In the genomic region with DNA sequence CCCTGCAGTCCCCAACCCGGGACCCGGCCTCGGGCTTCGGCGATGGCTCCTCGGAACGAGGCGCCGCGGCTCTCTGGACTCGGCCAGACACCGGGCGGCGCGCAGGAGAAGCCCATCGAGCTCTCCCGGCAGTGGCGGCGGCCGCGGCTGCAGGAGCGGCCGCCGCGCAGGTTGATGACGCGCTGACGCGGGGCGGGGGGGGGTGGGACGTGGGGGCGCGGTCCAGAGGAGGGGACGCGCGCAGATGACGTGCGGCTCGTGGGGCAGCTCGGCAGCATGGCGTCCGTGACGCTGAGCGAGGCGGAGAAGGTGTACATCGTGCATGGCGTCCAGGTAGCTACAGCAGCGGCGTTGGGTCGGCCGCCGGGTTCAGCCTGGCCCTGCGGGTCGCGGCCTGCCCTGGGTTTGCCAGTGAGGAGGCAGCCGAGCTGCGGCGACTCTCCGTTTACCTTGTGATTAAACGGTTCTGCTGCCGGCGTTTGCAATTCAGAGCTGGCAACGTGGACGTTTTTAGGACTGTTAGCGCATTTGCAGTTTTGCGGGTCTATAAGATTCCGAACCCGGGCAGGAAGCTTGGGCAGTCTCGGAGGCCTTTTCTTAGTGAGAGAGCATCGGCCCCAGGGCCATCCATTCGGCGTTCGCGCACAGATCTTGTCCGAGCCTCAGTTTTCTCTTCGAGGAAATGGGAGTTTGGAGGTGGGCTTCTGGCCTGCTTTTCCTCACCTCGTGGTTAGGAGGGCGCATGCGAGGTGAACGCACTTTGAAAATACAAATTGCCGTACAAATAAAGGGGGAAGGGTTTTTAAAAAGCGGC, we compare ENCODE assay signal across 8 cellular contexts. TPM values are rescaled to one million over a fixed set of nuclear protein-coding genes. Genes with fewer than 3 reads are reported as not detected.
DNase-seq lines count a peak whose midpoint lies in the region; ATAC-seq, FAIRE-seq and TF ChIP-seq lines count a peak whose summit lies in the region.

A gene (plus strand): TSS at position 243 of the 814 bp plus-strand sequence. CDS start 34 bp downstream, at position 277.
A gene with protein sequence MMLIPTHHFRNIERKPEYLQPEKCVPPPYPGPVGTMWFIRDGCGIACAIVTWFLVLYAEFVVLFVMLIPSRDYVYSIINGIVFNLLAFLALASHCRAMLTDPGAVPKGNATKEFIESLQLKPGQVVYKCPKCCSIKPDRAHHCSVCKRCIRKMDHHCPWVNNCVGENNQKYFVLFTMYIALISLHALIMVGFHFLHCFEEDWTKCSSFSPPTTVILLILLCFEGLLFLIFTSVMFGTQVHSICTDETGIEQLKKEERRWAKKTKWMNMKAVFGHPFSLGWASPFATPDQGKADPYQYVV (minus strand): TSS at position 173 of the 814 bp plus-strand sequence. CDS start 16,738 bp downstream, outside the sequence.

- WGBS in H1 (ENCODE audit: extremely low coverage in 1 of 2, insufficient coverage in 1 of 2, insufficient read length in 1 of 2, insufficient replicate concordance in 2 of 2, low coverage in 1 of 2, low lambda C conversion rate in 2 of 2, missing lambda C conversion rate in 1 of 2), 2 experiments, result 1% methylated on average over 69 of the region's 82 CpGs; no CpG with 5 or more reads in 1 of the 2 experiments
- WGBS in mesendoderm (ENCODE audit: extremely low coverage, insufficient coverage, low lambda C conversion rate), result no CpG with 5 or more reads among the region's 82 CpGs

- H2BK15ac ChIP-seq in H1 (ENCODE audit: low read length) (no peak within 1 kb of the TSS), mesendoderm (replicated peaks; ENCODE audit: low read depth) (no peak within 1 kb of the TSS)

- H3K23ac ChIP-seq in H1 (ENCODE audit: insufficient read length) (no peak within 1 kb of the TSS), mesendoderm (ENCODE audit: low read length) (peak within 1 kb of the TSS; percentile 32)

- H3K36me3 ChIP-seq in H1 (ENCODE audit: control insufficient read depth in 2 of 4, insufficient read depth in 4 of 4, low read length in 3 of 4) (no peaks in the 10 kb centered on the region; a peak in 1 of 8 replicates), mesendoderm (ENCODE audit: control insufficient read depth, insufficient read depth, low read length) (no peaks in the 10 kb centered on the region)

- H3K4me1 ChIP-seq in H1 (replicated peaks in 1 of 4; ENCODE audit: control insufficient read depth in 3 of 4, insufficient read depth in 4 of 4, low read length in 3 of 4) (peaks cover 0 to 11% (median 4%) of the 10 kb centered on the region in 4 experiments; a peak in 5 of 7 replicates), mesendoderm (ENCODE audit: control insufficient read depth, low read depth, low read length) (peaks cover 4% of the 10 kb centered on the region)

- no peak for TF ChIP-seq CTCF in H1 (IDR thresholded peaks at IDR 0.05; ENCODE audit: control extremely low read depth in 1 of 3, insufficient read depth in 1 of 3, low read depth in 1 of 3, low read length in 3 of 3)

- H3K27ac ChIP-seq in H1 (ENCODE audit: low read depth, low read length) (peak within 1 kb of the TSS; percentile 93), mesendoderm (ENCODE audit: low read depth, low read length) (peak within 1 kb of the TSS; percentile 61)

- H3K14ac ChIP-seq in H1 (ENCODE audit: insufficient read length), result no peak within 1 kb of the TSS

- no peak within 1 kb of the TSS for H2BK12ac ChIP-seq in H1 (ENCODE audit: low read depth, low read length)

- no peak for TF ChIP-seq EP300 in H1 (IDR thresholded peaks at IDR 0.05; ENCODE audit: borderline replicate concordance in 1 of 2, low read depth in 2 of 2, low read length in 2 of 2)

- H3K18ac ChIP-seq in H1 (ENCODE audit: extremely low read depth, low read length) (peak within 1 kb of the TSS; percentile 94), mesendoderm (ENCODE audit: low read length) (peak within 1 kb of the TSS; percentile 57)

- H3K4ac ChIP-seq in H1 (replicated peaks; ENCODE audit: insufficient read length, low read depth, low read length), result no peak within 1 kb of the TSS
- H3K4ac ChIP-seq in mesendoderm (ENCODE audit: low read depth, low read length), result peak within 1 kb of the TSS; percentile 4

- peak within 1 kb of the TSS; percentile 98 for H4K8ac ChIP-seq in H1 (ENCODE audit: extremely low read depth, insufficient read depth, low read length)
- H4K8ac ChIP-seq in mesendoderm (ENCODE audit: low read depth, low read length), result peak within 1 kb of the TSS; percentile 84

- H3K23me2 ChIP-seq in H1 (ENCODE audit: low read depth, low read length), result no peaks in the 10 kb centered on the region; the same call in 1 of the 2 replicates

- H2BK5ac ChIP-seq in H1 (ENCODE audit: low read depth, low read length) (peak within 1 kb of the TSS; percentile 86; the same call in 1 of the 2 replicates), mesendoderm (ENCODE audit: low read length) (no peak within 1 kb of the TSS)

- H4K20me1 ChIP-seq in H1 (replicated peaks in 1 of 2; ENCODE audit: control insufficient read depth in 1 of 2, insufficient read depth in 2 of 2, low read length in 2 of 2), result peaks cover 6 to 9% of the 10 kb centered on the region in 2 experiments

- H3K56ac ChIP-seq in H1 (replicated peaks; ENCODE audit: insufficient read length, low read depth, low read length), result peak within 1 kb of the TSS; percentile 62
- peak within 1 kb of the TSS; percentile 96 for H3K56ac ChIP-seq in mesendoderm (ENCODE audit: low read length)

- ATAC-seq in GM19372 (IDR thresholded peaks at IDR 0.05; ENCODE audit: low read depth, unreplicated experiment) (peak; percentile 80), HG03520 (IDR thresholded peaks at IDR 0.05; ENCODE audit: unreplicated experiment) (peak; percentile 72)

- FAIRE-seq in H1 (lab: Jason Lieb, UNC), result no peak

- peak within 1 kb of the TSS; percentile 95 to 98 (median 96) for H3K9ac ChIP-seq in H1 (replicated peaks in 1 of 4; ENCODE audit: extremely low read depth in 1 of 4, low read depth in 3 of 4, low read length in 3 of 4)
- H3K9ac ChIP-seq in mesendoderm (ENCODE audit: low read length), result peak within 1 kb of the TSS; percentile 96

- H2AK5ac ChIP-seq in H1 (ENCODE audit: low read depth, low read length) (no peak within 1 kb of the TSS), mesendoderm (ENCODE audit: low read length) (no peak within 1 kb of the TSS)

- no peak within 1 kb of the TSS for H2BK20ac ChIP-seq in H1 (ENCODE audit: low read length)

- peak within 1 kb of the TSS; percentile 25 for H4K91ac ChIP-seq in H1 (replicated peaks; ENCODE audit: insufficient read length, low read length)

- DNase-seq in CD1c-positive myeloid dendritic cell (ENCODE audit: extremely low spot score) (peak; percentile 94), NOMO-1 (lab: John Stamatoyannopoulos, UW; ENCODE audit: unreplicated experiment in 2 of 2) (peak; percentile 73 to 74), H1 (ENCODE audit: low read depth in 1 of 2, low spot score in 2 of 2) (peak; percentile 15 to 80), mesendoderm (peak; percentile 92)
- DNase-seq in activated CD8-positive, alpha-beta memory T cell treated with anti-CD3 and anti-CD28 coated beads for 48 hours (ENCODE audit: low read depth in 2 of 3, low spot score in 2 of 3), result peak; percentile 55 to 65 (median 60)
- DNase-seq in stimulated activated CD8-positive, alpha-beta memory T cell treated with anti-CD3 and anti-CD28 coated beads, Interleukin-12 subunit alpha, Interleukin-12 subunit beta, amount 100 ng/mL, for 4 hours (ENCODE audit: low read depth), result peak; percentile 76

- peak within 1 kb of the TSS; percentile 74; the same call in 1 of the 2 replicates for H2AFZ ChIP-seq in H1 (ENCODE audit: low read length)

- H3K9me3 ChIP-seq in H1 (ENCODE audit: insufficient read depth in 2 of 2, low read depth in 1 of 2, low read length in 1 of 2), result no peaks in the 10 kb centered on the region

- peak within 1 kb of the TSS; percentile 75 to 90 for H3K4me2 ChIP-seq in H1 (ENCODE audit: insufficient read depth in 1 of 2, low read depth in 2 of 2, low read length in 2 of 2)
- peak within 1 kb of the TSS; percentile 79 for H3K4me2 ChIP-seq in mesendoderm (ENCODE audit: low read length)

- TF ChIP-seq RAD21 in H1 (IDR thresholded peaks at IDR 0.05 in 1 of 2, conservative IDR thresholded peaks at IDR 0.05 in 1 of 2; ENCODE audit: low read depth in 2 of 2, low read length in 2 of 2), result no peak

- CTCF ChIA-PET in H1 (lab: Charles Lee; ENCODE audit: partially characterized antibody), result interaction anchor here (1.1 to 3.7 kb wide), 5 partner anchors 12 to 62 kb away, joined by 3 to 29 read pairs (median 3); no protein-coding TSS in a partner anchor

- peak; percentile 89 to 98 for TF ChIP-seq POLR2A in H1 (IDR thresholded peaks at IDR 0.05; ENCODE audit: control extremely low read depth in 1 of 2, low read depth in 2 of 2, low read length in 2 of 2)

- H3K79me1 ChIP-seq in H1 (ENCODE audit: low read depth, low read length), result peaks cover 22% of the 10 kb centered on the region
- H3K79me1 ChIP-seq in mesendoderm (ENCODE audit: low read length), result peaks cover 38% of the 10 kb centered on the region

- peak within 1 kb of the TSS; percentile 22 for H4K5ac ChIP-seq in H1 (ENCODE audit: insufficient read length, low read depth, low read length)
- H4K5ac ChIP-seq in mesendoderm (ENCODE audit: low read length), result no peak within 1 kb of the TSS

- H3K4me3 ChIP-seq in H1 (ENCODE audit: extremely low read depth in 1 of 4, insufficient read depth in 2 of 4, low read depth in 3 of 4, low read length in 4 of 4) (peak within 1 kb of the TSS; percentile 63 to 99 (median 90)), mesendoderm (ENCODE audit: low read length) (peak within 1 kb of the TSS; percentile 90)

- H2BK120ac ChIP-seq in H1 (replicated peaks; ENCODE audit: low read depth, low read length) (no peak within 1 kb of the TSS), mesendoderm (ENCODE audit: low read depth, low read length) (no peak within 1 kb of the TSS)

- peaks cover 20 to 92% of the 10 kb centered on the region in 2 experiments for H3K79me2 ChIP-seq in H1 (ENCODE audit: control insufficient read depth in 1 of 2, insufficient read depth in 2 of 2, low read length in 2 of 2)
- peaks cover 67% of the 10 kb centered on the region for H3K79me2 ChIP-seq in mesendoderm (ENCODE audit: control insufficient read depth, insufficient read depth, low read length)

- H3K27me3 ChIP-seq in H1 (replicated peaks in 1 of 4; ENCODE audit: control insufficient read depth in 3 of 4, extremely low read depth in 1 of 4, insufficient read depth in 3 of 4, low read length in 3 of 4) (no peaks in the 10 kb centered on the region), mesendoderm (ENCODE audit: insufficient read depth, low read length, poor library complexity) (no peaks in the 10 kb centered on the region)

- POLR2A ChIA-PET in H1 (lab: Charles Lee; ENCODE audit: partially characterized antibody), result interaction anchor here (0.7 to 5.8 kb wide), 18 partner anchors 10 to 392 kb away, joined by 3 to 48 read pairs (median 3); a partner anchor contains a TSS

RNA-seq across cellular contexts. Expression of the first gene that starts in this region (rescaled TPM):
- 86.3 and 94.5 TPM in 2 replicates for total RNA-seq in H1 (2021; fragmentation: NEBNext Ultra II Directional; extraction: Animal tissue kit (Norgen Biotek cat#: 25700))
- 75.1 and 92.7 TPM in 2 replicates for polyA plus RNA-seq in H1 (2011; rRNA removed)
- 153 TPM for polyA plus RNA-seq in H1 (2011; cell fraction: cytosol; rRNA removed)
- polyA plus RNA-seq in H1 (2011; cell fraction: nucleus; rRNA removed), result 53.3 TPM
- polyA plus RNA-seq in H1 (2012, experiment 1 of 2), result 108 to 149 TPM (median 128 TPM) in 4 replicates
- polyA plus RNA-seq in H1 (2012, experiment 2 of 2), result 38.6 TPM
- polyA plus RNA-seq in H1 (2013, experiment 1 of 2), result 64.6 TPM
- polyA plus RNA-seq in H1 (2013, experiment 2 of 2), result 68.8 TPM
- polyA minus RNA-seq in H1 (2011; rRNA and poly(A)+ RNA removed), result 53.8 and 58.5 TPM in 2 replicates
- 34.2 TPM for polyA minus RNA-seq in H1 (2011; cell fraction: cytosol; rRNA and poly(A)+ RNA removed)
- polyA minus RNA-seq in H1 (2011; cell fraction: nucleus; rRNA and poly(A)+ RNA removed), result 55.2 TPM
- 59.3 TPM for polyA plus RNA-seq in mesendoderm (2013, experiment 1 of 2)
- polyA plus RNA-seq in mesendoderm (2013, experiment 2 of 2), result 59.2 TPM

RNA-seq across cellular contexts. Expression of the second gene that starts in this region (rescaled TPM):
- total RNA-seq in H1 (2021; fragmentation: NEBNext Ultra II Directional; extraction: Animal tissue kit (Norgen Biotek cat#: 25700)), result 67.4 and 77.4 TPM in 2 replicates
- polyA plus RNA-seq in H1 (2011; rRNA removed), result 88.7 and 102 TPM in 2 replicates
- 91.4 TPM for polyA plus RNA-seq in H1 (2011; cell fraction: cytosol; rRNA removed)
- 106 TPM for polyA plus RNA-seq in H1 (2011; cell fraction: nucleus; rRNA removed)
- 51.1 to 61.3 TPM (median 59.3 TPM) in 4 replicates for polyA plus RNA-seq in H1 (2012, experiment 1 of 2)
- polyA plus RNA-seq in H1 (2012, experiment 2 of 2), result 45.8 TPM
- polyA plus RNA-seq in H1 (2013, experiment 1 of 2), result 43.1 TPM
- polyA plus RNA-seq in H1 (2013, experiment 2 of 2), result 43.9 TPM
- polyA minus RNA-seq in H1 (2011; rRNA and poly(A)+ RNA removed), result 310 and 345 TPM in 2 replicates
- 51.1 TPM for polyA minus RNA-seq in H1 (2011; cell fraction: cytosol; rRNA and poly(A)+ RNA removed)
- 81.2 TPM for polyA minus RNA-seq in H1 (2011; cell fraction: nucleus; rRNA and poly(A)+ RNA removed)
- polyA plus RNA-seq in mesendoderm (2013, experiment 1 of 2), result 41.9 TPM
- 43.4 TPM for polyA plus RNA-seq in mesendoderm (2013, experiment 2 of 2)

Comparison
In these comparisons a context has a peak if more than half of its experiments do, and no peak if none do; other contexts are left out.
1. Peak in every context shown above with its lines: DNase-seq, ATAC-seq, H3K4me3 ChIP-seq and H3K27ac ChIP-seq.